Comparison of ENCODE assay signal across 26 cellular contexts in genomic region chr12:52089491-52089890, GRCh38. TPM values are rescaled to one million over a fixed set of nuclear protein-coding genes. Genes with fewer than 3 reads are reported as not detected.
"Had no signal": no experiment of that assay in that cellular context is flagged by ENCODE, and none has a peak within 500 bp of the region (broad histone marks: within the 10 kb centered on the region; RNA-seq: fewer than 3 reads in every experiment).

No MANE protein-coding gene starts in this region.

- ATAC-seq: activated CD4-positive, alpha-beta T cell treated with anti-CD3 and anti-CD28 coated beads for 36 hours; activated naive CD4-positive, alpha-beta T cell treated with anti-CD3 and anti-CD28 coated beads, Interleukin-2, amount 50 U/mL, for 72 hours; activated naive CD8-positive, alpha-beta T cell treated with anti-CD3 and anti-CD28 coated beads, Interleukin-2, amount 50 U/mL, for 24 hours; body of pancreas; T-cell had no signal

- H3K36me3 ChIP-seq: ascending aorta had no signal

- FAIRE-seq: bronchial epithelial cell, TTC549 had no signal

- H3K9me3 ChIP-seq: ascending aorta, body of pancreas had no signal

- H3K27ac ChIP-seq: ascending aorta, body of pancreas, PC-9 had no signal

- H3K27me3 ChIP-seq: ascending aorta, body of pancreas had no signal

- H2AFZ ChIP-seq: PC-9 had no signal

- H3K4me2 ChIP-seq: PC-9 had no signal

- DNase-seq: activated CD4-positive, alpha-beta memory T cell treated with anti-CD3 and anti-CD28 coated beads, Interleukin-2, amount 10 ng/mL, durations not matched to agents 7 days and 5 days; activated CD4-positive, alpha-beta T cell treated with anti-CD3 and anti-CD28 coated beads for 36 hours; activated CD4-positive, alpha-beta T cell treated with anti-CD3 and anti-CD28 coated beads, Interleukin-2, amount 50 U/mL, for 1 hour; activated CD8-positive, alpha-beta memory T cell treated with anti-CD3 and anti-CD28 coated beads, Interleukin-2, amount 50 U/mL, for 48 hours; activated effector memory CD4-positive, alpha-beta T cell treated with anti-CD3 and anti-CD28 coated beads, Interleukin-2, amount 50 U/mL, for 16 hours; activated naive CD8-positive, alpha-beta T cell treated with anti-CD3 and anti-CD28 coated beads, Interleukin-2, amount 50 U/mL, for 24 hours; activated T-cell treated with anti-CD3 and anti-CD28 coated beads, Interleukin-2, amount 50 U/mL, for 1 hour; amniotic stem cell; body of pancreas; central memory CD4-positive, alpha-beta T cell; MM.1S; NCI-H1105; NCI-H1436; NCI-H1694 treated with DMSO at 0.1 percent for 48 hours; NCI-H2029 treated with DMSO at 0.1 percent for 48 hours; PC-9; SHP77 treated with DMSO at 0.1 percent for 48 hours; T-cell; T-helper 2 cell; T1000 had no signal

- H3K4me1 ChIP-seq: ascending aorta had no signal

- H3K4me3 ChIP-seq: ascending aorta, body of pancreas, PC-9 had no signal

RNA-seq across cellular contexts. Expression of gene SMIM41, which starts 10.0 kb away (rescaled TPM):
- total RNA-seq: activated CD4-positive, alpha-beta memory T cell treated with anti-CD3 and anti-CD28 coated beads, Interleukin-2, amount 10 ng/mL, durations not matched to agents 7 days and 5 days; activated CD4-positive, alpha-beta T cell treated with anti-CD3 and anti-CD28 coated beads for 36 hours; activated naive CD4-positive, alpha-beta T cell treated with anti-CD3 and anti-CD28 coated beads, Interleukin-2, amount 50 U/mL, for 72 hours; chondrocyte; PC-9; SK-MEL-5 had no signal
